In genomic region chr3:97742036-97742435, GRCh38 we compare ENCODE assay signal across 32 cellular contexts.
"Had no signal": no experiment of that assay in that cellular context is flagged by ENCODE, and none has a peak within 500 bp of the region (broad histone marks: within the 10 kb centered on the region; RNA-seq: fewer than 3 reads in every experiment).

No MANE protein-coding gene starts in this region.

- H3K27ac ChIP-seq: adrenal gland, ascending aorta, body of pancreas, brain microvascular endothelial cell, breast epithelium, cardiac muscle cell had no signal

- H3K36me3 ChIP-seq: adrenal gland, ascending aorta, brain microvascular endothelial cell, breast epithelium, cardiac muscle cell had no signal

- H3K4me3 ChIP-seq: adrenal gland, ascending aorta, body of pancreas, breast epithelium, cardiac muscle cell had no signal

- FAIRE-seq: astrocyte, bronchial epithelial cell had no signal

- H3K9me3 ChIP-seq: adrenal gland, ascending aorta, body of pancreas, breast epithelium had no signal

- DNase-seq: activated effector memory CD4-positive, alpha-beta T cell treated with anti-CD3 and anti-CD28 coated beads, Interleukin-2, amount 50 U/mL, for 16 hours; activated effector memory CD4-positive, alpha-beta T cell treated with Interleukin-2 at 50 U/mL for 16 hours; activated gamma-delta T cell; activated gamma-delta T cell treated with Interleukin-2 at 50 U/mL for 16 hours; activated naive CD4-positive, alpha-beta T cell; activated naive CD4-positive, alpha-beta T cell treated with anti-CD3 and anti-CD28 coated beads for 36 hours; activated naive CD4-positive, alpha-beta T cell treated with anti-CD3 and anti-CD28 coated beads, Interleukin-2, amount 10 ng/mL, durations not matched to agents 7 days and 5 days; activated naive CD4-positive, alpha-beta T cell treated with anti-CD3 and anti-CD28 coated beads, Interleukin-2, amount 50 U/mL, for 16 hours; activated naive CD4-positive, alpha-beta T cell treated with Interleukin-2 at 50 U/mL for 16 hours; activated naive CD8-positive, alpha-beta T cell treated with anti-CD3 and anti-CD28 coated beads for 36 hours; activated naive CD8-positive, alpha-beta T cell treated with anti-CD3 and anti-CD28 coated beads, Interleukin-2, amount 10 ng/mL, durations not matched to agents 7 days and 5 days; activated naive CD8-positive, alpha-beta T cell treated with anti-CD3 and anti-CD28 coated beads, Interleukin-2, amount 50 U/mL, for 24 hours; activated T-cell treated with anti-CD3 and anti-CD28 coated beads, Interleukin-2, amount 50 U/mL, for 1 hour; activated T-cell treated with anti-CD3 and anti-CD28 coated beads, Interleukin-2, amount 50 U/mL, for 24 hours; activated T-cell treated with anti-CD3 and anti-CD28 coated beads, Interleukin-2, amount 50 U/mL, for 4 hours; activated T-cell treated with anti-CD3 and anti-CD28 coated beads, Interleukin-2, amount 50 U/mL, for 48 hours; activated T-cell treated with anti-CD3 and anti-CD28 coated beads, Interleukin-2, amount 50 U/mL, for 72 hours; adrenal gland; amniotic stem cell; amygdala; anterior cingulate cortex; aorta; body of pancreas; brain microvascular endothelial cell; caudate nucleus; central memory CD4-positive, alpha-beta T cell; cerebellar nuclear complex had no signal

- H3K27me3 ChIP-seq: adrenal gland, ascending aorta, body of pancreas, brain microvascular endothelial cell, breast epithelium, cardiac muscle cell had no signal

- H3K4me1 ChIP-seq: adrenal gland, ascending aorta, body of pancreas, breast epithelium had no signal
